ENCODE assay signal across 23 cellular contexts in the genomic region with DNA sequence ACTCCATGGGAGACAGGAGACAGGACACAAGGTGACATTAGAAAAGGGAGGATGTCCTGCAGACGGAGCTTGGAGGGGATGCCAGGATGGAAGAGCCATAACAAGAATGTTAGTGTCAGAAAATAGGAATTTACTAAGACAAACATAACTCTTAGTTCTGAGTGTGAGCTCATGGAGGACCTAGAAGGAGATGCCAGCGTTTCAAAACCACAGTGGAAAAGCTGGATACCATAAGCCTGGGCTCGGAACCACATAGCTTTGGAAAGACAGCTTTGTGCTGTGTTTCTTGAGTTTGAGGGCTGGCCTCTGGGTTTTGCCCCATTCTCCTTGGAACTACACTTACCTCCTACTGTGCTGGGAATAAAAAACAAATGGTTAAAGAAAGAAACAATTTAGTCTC.
A peak's percentile ranks its signal among the peaks of the same experiment; 100 is the strongest.
DNase-seq lines count a peak whose midpoint lies in the region; ATAC-seq and TF ChIP-seq lines count a peak whose summit lies in the region.
"Had no signal": no experiment of that assay in that cellular context is flagged by ENCODE, and none has a peak within 500 bp of the region (broad histone marks: within the 10 kb centered on the region; RNA-seq: fewer than 3 reads in every experiment).

No MANE protein-coding gene starts in this region.

- peak overlapping the region; percentile 37; the same call in 1 of the 3 replicates for H2BK15ac ChIP-seq in IMR-90 (ENCODE audit: low read depth, low read length)

- no peaks in the 10 kb centered on the region for H3K9me2 ChIP-seq in OCI-LY7 (ENCODE audit: insufficient read depth, low read length)

- peak overlapping the region in 1 of 2 experiments; percentile 83; a peak in 2 of 4 replicates for H4K8ac ChIP-seq in IMR-90 (ENCODE audit: low read depth in 2 of 2, low read length in 2 of 2)

- peak overlapping the region; percentile 89 for H3K4ac ChIP-seq in IMR-90 (ENCODE audit: low read depth, low read length)

- H3K4me1 ChIP-seq in IMR-90 (ENCODE audit: control insufficient read depth, insufficient read depth, low read length) (peaks cover 10% of the 10 kb centered on the region), foreskin keratinocyte (no peaks in the 10 kb centered on the region), OCI-LY7 (ENCODE audit: insufficient read depth, low read length, poor library complexity, severe bottlenecking) (no peaks in the 10 kb centered on the region)
- H3K4me1 ChIP-seq: breast epithelium had no signal

- H3K36me3 Mint-ChIP-seq in chondrocyte (ENCODE audit: low read depth): no peaks in the 10 kb centered on the region
- no peaks in the 10 kb centered on the region for H3K36me3 Mint-ChIP-seq in nephron (ENCODE audit: low read depth)
- no peaks in the 10 kb centered on the region for H3K36me3 Mint-ChIP-seq in WTC11
- H3K36me3 Mint-ChIP-seq: activated naive CD8-positive, alpha-beta T cell treated with anti-CD3 and anti-CD28 coated beads, Interleukin-2, amount 10 ng/mL, durations not matched to agents 7 days and 5 days had no signal

- no peak overlapping the region for H3K4me3 ChIP-seq in AG09309 (ENCODE audit: control insufficient read depth, low read depth, low read length)
- no peak overlapping the region for H3K4me3 ChIP-seq in IMR-90 (ENCODE audit: insufficient read depth, low read depth, low read length)
- H3K4me3 ChIP-seq in OCI-LY7 (ENCODE audit: low read depth, low read length, poor library complexity, severe bottlenecking): no peak overlapping the region
- H3K4me3 ChIP-seq: A549, breast epithelium, lung had no signal

- no peak overlapping the region for H3K9ac ChIP-seq in IMR-90 (ENCODE audit: low read depth, low read length)

- CTCF ChIA-PET in IMR-90 (lab: Yijun Ruan, JAX) (interaction anchor here (1.3 kb wide), 1 partner anchor 56 kb away, joined by 6 read pairs; no protein-coding TSS in a partner anchor), WTC11 (lab: Charles Lee) (interaction anchor here (0.8 to 1.9 kb wide), 3 partner anchors 25 to 127 kb away, joined by 3 to 4 read pairs (median 4); no protein-coding TSS in a partner anchor), OCI-LY7 (lab: Charles Lee; ENCODE audit: unreplicated experiment) (interaction anchor here (0.8 to 1.6 kb wide), 2 partner anchors 10 to 446 kb away, joined by 3 read pairs; no protein-coding TSS in a partner anchor)

- POLR2A ChIA-PET in IMR-90 (lab: Charles Lee; ENCODE audit: unreplicated experiment) (no interaction called here), WTC11 (lab: Charles Lee) (interaction anchor here (0.6 kb wide), 1 partner anchor 221 kb away, joined by 3 read pairs; no protein-coding TSS in a partner anchor), OCI-LY7 (lab: Charles Lee) (interaction anchor here (0.6 kb wide), 1 partner anchor 118 kb away, joined by 4 read pairs; no protein-coding TSS in a partner anchor)

- peak overlapping the region; percentile 75 for H3K56ac ChIP-seq in IMR-90 (ENCODE audit: extremely low read depth, insufficient read depth, low read length)

- peak overlapping the region; percentile 72 for H2BK5ac ChIP-seq in IMR-90 (ENCODE audit: low read depth, low read length, poor library complexity, severe bottlenecking)

- WGBS in IMR-90 (ENCODE audit: extremely low coverage in 2 of 2, insufficient read length in 1 of 2), 2 experiments: no CpG with 5 or more reads among the region's 3 CpGs

- H3K27me3 Mint-ChIP-seq in chondrocyte (ENCODE audit: low read depth) (no peaks in the 10 kb centered on the region), nephron (ENCODE audit: low read depth) (peaks cover 4% of the 10 kb centered on the region), WTC11 (ENCODE audit: low read depth) (no peaks in the 10 kb centered on the region)
- H3K27me3 Mint-ChIP-seq: activated naive CD8-positive, alpha-beta T cell treated with anti-CD3 and anti-CD28 coated beads, Interleukin-2, amount 10 ng/mL, durations not matched to agents 7 days and 5 days; activated T-helper 17 cell treated with anti-CD3 and anti-CD28 coated beads, Interleukin-2, amount 50 U/mL, for 72 hours had no signal

- peak overlapping the region; percentile 55; the same call in 1 of the 2 replicates for H3K18ac ChIP-seq in IMR-90 (ENCODE audit: low read depth, low read length)

- intact Hi-C loops in IMR-90 (cut with micrococcal nuclease): no loop called here
- intact Hi-C loops in OCI-LY7 (cut with micrococcal nuclease; ENCODE audit: unreplicated experiment): no loop called here

- H3K27ac Mint-ChIP-seq in chondrocyte (ENCODE audit: unreplicated experiment) (peak overlapping the region; percentile 23), nephron (peak overlapping the region; percentile 63 to 69 (median 65)), WTC11 (no peak overlapping the region)
- H3K27ac Mint-ChIP-seq: activated naive CD8-positive, alpha-beta T cell treated with anti-CD3 and anti-CD28 coated beads, Interleukin-2, amount 10 ng/mL, durations not matched to agents 7 days and 5 days; activated T-helper 17 cell treated with anti-CD3 and anti-CD28 coated beads, Interleukin-2, amount 50 U/mL, for 72 hours had no signal

- BruUV-seq in IMR-90 (replicated peaks; lab: Mats Ljungman, UMichigan): no TSS peak
- BruUV-seq in OCI-LY7 (replicated peaks; lab: Mats Ljungman, UMichigan): no TSS peak

- TF ChIP-seq CTCF in AG09309 (IDR thresholded peaks at IDR 0.05; ENCODE audit: control insufficient read depth, insufficient read depth, low read depth, low read length, missing control alignments) (no peak), IMR-90 (conservative IDR thresholded peaks at IDR 0.05; ENCODE audit: low read depth, low read length) (no peak), chondrocyte (IDR thresholded peaks at IDR 0.05) (no peak), nephron (IDR thresholded peaks at IDR 0.05; ENCODE audit: unreplicated experiment in 3 of 3) (no peak), foreskin keratinocyte (conservative IDR thresholded peaks at IDR 0.05) (no peak), WTC11 (IDR thresholded peaks at IDR 0.05) (no peak), OCI-LY7 (conservative IDR thresholded peaks at IDR 0.05; ENCODE audit: low read length) (no peak)

- ATAC-seq in IMR-90 (ENCODE audit: low read depth): peak; percentile 83
- ATAC-seq in HG03097 (IDR thresholded peaks at IDR 0.05; ENCODE audit: low FRiP score, unreplicated experiment): no peak
- ATAC-seq in foreskin keratinocyte: no peak
- ATAC-seq in WTC11: no peak
- ATAC-seq: A549; activated T-helper 17 cell treated with anti-CD3 and anti-CD28 coated beads, Interleukin-2, amount 50 U/mL, for 72 hours; right cardiac atrium had no signal

- 0 out of 2 replicates have a peak overlapping the region, but pooled peaks have one; percentile 37 for H3K14ac ChIP-seq in IMR-90 (replicated peaks; ENCODE audit: low read depth, low read length)

- no peaks in the 10 kb centered on the region for H3K79me2 ChIP-seq in OCI-LY7 (ENCODE audit: insufficient read depth, low read depth, low read length)

- H3K4me2 ChIP-seq in IMR-90 (ENCODE audit: low read depth, low read length) (peak overlapping the region; percentile 17; the same call in 1 of the 2 replicates), OCI-LY7 (ENCODE audit: low read length) (no peak overlapping the region)
- H3K4me2 ChIP-seq: A549 had no signal

- H3K9me3 ChIP-seq in IMR-90 (ENCODE audit: control insufficient read depth, insufficient read depth, low read length): no peaks in the 10 kb centered on the region
- no peaks in the 10 kb centered on the region for H3K9me3 ChIP-seq in OCI-LY7 (ENCODE audit: low read length)
- H3K9me3 ChIP-seq: A549, breast epithelium had no signal

- no peak for TF ChIP-seq POLR2A in IMR-90 (IDR thresholded peaks at IDR 0.05; ENCODE audit: low read depth, low read length)

- H2AK5ac ChIP-seq in IMR-90 (ENCODE audit: low read depth, low read length): peak overlapping the region; percentile 56; the same call in 1 of the 2 replicates

- H4K20me1 ChIP-seq in IMR-90 (ENCODE audit: insufficient read depth, low read length) (no peaks in the 10 kb centered on the region), OCI-LY7 (ENCODE audit: insufficient read depth, low read length) (no peaks in the 10 kb centered on the region)

- in situ Hi-C loops in IMR-90 (cut with MboI; ENCODE audit: low sequenced_read_pairs): no loop called here

- H3K27ac ChIP-seq in IMR-90 (ENCODE audit: insufficient read depth, low read length) (peak overlapping the region; percentile 32), foreskin keratinocyte (no peak overlapping the region), OCI-LY7 (ENCODE audit: low read depth, low read length, poor library complexity, severe bottlenecking) (no peak overlapping the region)
- H3K27ac ChIP-seq: A549, breast epithelium had no signal

- 0 out of 2 replicates have a peak overlapping the region, but pooled peaks have one; percentile 10 for H4K5ac ChIP-seq in IMR-90 (ENCODE audit: low read depth, low read length)

- peak overlapping the region; percentile 54 for H4K91ac ChIP-seq in IMR-90 (ENCODE audit: insufficient read depth, low read depth, low read length)

- H2AFZ ChIP-seq in IMR-90 (replicated peaks; ENCODE audit: low read length, poor library complexity): peak overlapping the region; percentile 67
- H2AFZ ChIP-seq in OCI-LY7 (ENCODE audit: low read length): no peak overlapping the region

- DNase-seq in AG09309 (ENCODE audit: low read depth) (peak; percentile 38), IMR-90 (peak; percentile 54), chondrocyte (ENCODE audit: low spot score) (no peak), foreskin keratinocyte (no peak), WTC11 (ENCODE audit: low spot score) (no peak), OCI-LY7 (ENCODE audit: low spot score) (no peak)
- DNase-seq: activated CD4-positive, alpha-beta T cell treated with anti-CD3 and anti-CD28 coated beads for 48 hours; activated naive CD8-positive, alpha-beta T cell treated with anti-CD3 and anti-CD28 coated beads, Interleukin-2, amount 10 ng/mL, durations not matched to agents 7 days and 5 days; dermis blood vessel endothelial cell; H7; kidney; NCI-H1436 treated with DMSO at 0.1 percent for 48 hours; NCI-H82; occipital lobe; right cardiac atrium; SHP77; T-helper 1 cell had no signal

- H3K9me3 Mint-ChIP-seq in chondrocyte (ENCODE audit: low read depth): no peaks in the 10 kb centered on the region
- no peaks in the 10 kb centered on the region for H3K9me3 Mint-ChIP-seq in nephron
- peaks cover 11% of the 10 kb centered on the region for H3K9me3 Mint-ChIP-seq in WTC11
- H3K9me3 Mint-ChIP-seq: activated naive CD8-positive, alpha-beta T cell treated with anti-CD3 and anti-CD28 coated beads, Interleukin-2, amount 10 ng/mL, durations not matched to agents 7 days and 5 days; activated T-helper 17 cell treated with anti-CD3 and anti-CD28 coated beads, Interleukin-2, amount 50 U/mL, for 72 hours had no signal

- H2AK9ac ChIP-seq in IMR-90 (replicated peaks; ENCODE audit: low read depth, low read length, poor library complexity): no peak overlapping the region

- H2BK20ac ChIP-seq in IMR-90 (ENCODE audit: low read depth, low read length): peak overlapping the region; percentile 84

- no peak overlapping the region for H3K4me3 Mint-ChIP-seq in chondrocyte (ENCODE audit: unreplicated experiment)
- no peak overlapping the region for H3K4me3 Mint-ChIP-seq in nephron
- no peak overlapping the region for H3K4me3 Mint-ChIP-seq in WTC11
- H3K4me3 Mint-ChIP-seq: activated naive CD8-positive, alpha-beta T cell treated with anti-CD3 and anti-CD28 coated beads, Interleukin-2, amount 10 ng/mL, durations not matched to agents 7 days and 5 days; activated T-helper 17 cell treated with anti-CD3 and anti-CD28 coated beads, Interleukin-2, amount 50 U/mL, for 72 hours had no signal

- H3K23ac ChIP-seq in IMR-90 (ENCODE audit: low read depth, low read length): 0 out of 2 replicates have a peak overlapping the region, but pooled peaks have one; percentile 40

- peak overlapping the region; percentile 93 for H2BK120ac ChIP-seq in IMR-90 (ENCODE audit: low read depth, low read length)

- H3K9me1 ChIP-seq in IMR-90 (ENCODE audit: insufficient read depth, low read length): peaks cover 15% of the 10 kb centered on the region; the same call in 1 of the 2 replicates

- H3K4me1 Mint-ChIP-seq in chondrocyte (ENCODE audit: low read depth) (peaks cover 25% of the 10 kb centered on the region), nephron (peaks cover 23% of the 10 kb centered on the region), WTC11 (peaks cover 12% of the 10 kb centered on the region)
- H3K4me1 Mint-ChIP-seq: activated naive CD8-positive, alpha-beta T cell treated with anti-CD3 and anti-CD28 coated beads, Interleukin-2, amount 10 ng/mL, durations not matched to agents 7 days and 5 days; activated T-helper 17 cell treated with anti-CD3 and anti-CD28 coated beads, Interleukin-2, amount 50 U/mL, for 72 hours had no signal

- no peaks in the 10 kb centered on the region for H3K36me3 ChIP-seq in IMR-90 (ENCODE audit: control insufficient read depth, insufficient read depth, low read length)
- no peaks in the 10 kb centered on the region for H3K36me3 ChIP-seq in OCI-LY7 (ENCODE audit: insufficient read depth, low read length)
- H3K36me3 ChIP-seq: breast epithelium had no signal

- no peak for TF ChIP-seq RAD21 in IMR-90 (IDR thresholded peaks at IDR 0.05; ENCODE audit: low read length)

- no peaks in the 10 kb centered on the region for H3K27me3 ChIP-seq in IMR-90 (ENCODE audit: control insufficient read depth, insufficient read depth, low read length)
- H3K27me3 ChIP-seq in foreskin keratinocyte: no peaks in the 10 kb centered on the region
- H3K27me3 ChIP-seq: breast epithelium had no signal

- dilution Hi-C loops in IMR-90 (cut with HindIII; ENCODE audit: low sequenced_read_pairs, unreplicated experiment): no loop called here

- no peaks in the 10 kb centered on the region for H3K79me1 ChIP-seq in IMR-90 (ENCODE audit: low read depth in 1 of 2, low read length in 2 of 2)

Comparison
In these comparisons a context has a peak if more than half of its experiments do, and no peak if none do; other contexts are left out.
1. DNase-seq: peak in AG09309 (single experiment) and IMR-90 (single experiment); none in chondrocyte (single experiment), foreskin keratinocyte (0 of 2), WTC11 (single experiment) and OCI-LY7 (single experiment).